9 cellular contexts compared by ENCODE assay signal in the genomic region with DNA sequence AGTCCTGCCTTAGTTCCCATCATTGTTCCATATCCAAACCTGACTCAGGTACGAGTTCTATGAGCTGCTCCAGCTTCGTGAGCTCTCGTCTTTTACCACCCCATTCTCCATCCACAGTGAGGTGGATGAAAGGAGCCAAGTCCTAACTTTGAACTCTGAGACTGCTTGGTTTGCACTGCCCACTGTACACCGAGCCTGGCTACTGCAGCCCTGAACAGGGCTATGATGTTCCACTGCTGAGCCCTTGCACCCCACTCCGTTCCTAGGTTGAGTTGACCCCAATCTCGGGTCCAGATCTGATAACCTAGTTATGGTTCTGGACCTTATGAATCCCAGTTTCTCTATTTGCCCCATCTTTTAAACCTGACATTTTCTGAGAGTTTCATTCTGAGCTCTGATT. TPM values are rescaled to one million over a fixed set of nuclear protein-coding genes. Genes with fewer than 3 reads are reported as not detected.
"Had no signal": no experiment of that assay in that cellular context is flagged by ENCODE, and none has a peak within 500 bp of the region (broad histone marks: within the 10 kb centered on the region; RNA-seq: fewer than 3 reads in every experiment).

No MANE protein-coding gene starts in this region.

- FAIRE-seq: H54, HTR-8/SVneo, K562 had no signal

- DNase-seq: GM23248, GOT3, H9, HCEC 1CT, IMR-90 had no signal

- H3K9ac ChIP-seq: GM23248 had no signal

- H3K27ac ChIP-seq: GM23248 had no signal

- H3K4me3 Mint-ChIP-seq: H9 had no signal

- H3K27ac Mint-ChIP-seq: H9 had no signal

- ATAC-seq: K562 had no signal

- H3K9me3 Mint-ChIP-seq: H9 had no signal

- H3K4me3 ChIP-seq: GM23248, K562 had no signal

- H2AFZ ChIP-seq: GM23248 had no signal

RNA-seq across cellular contexts. Expression of a gene that starts 5.3 kb away (rescaled TPM):
- total RNA-seq: GM23248, HT-29, IMR-90, K562 had no signal
- polyA plus RNA-seq: GM23248, IMR-90, K562 had no signal
